Comparison of ENCODE assay signal across 1 cellular context in the genomic region with DNA sequence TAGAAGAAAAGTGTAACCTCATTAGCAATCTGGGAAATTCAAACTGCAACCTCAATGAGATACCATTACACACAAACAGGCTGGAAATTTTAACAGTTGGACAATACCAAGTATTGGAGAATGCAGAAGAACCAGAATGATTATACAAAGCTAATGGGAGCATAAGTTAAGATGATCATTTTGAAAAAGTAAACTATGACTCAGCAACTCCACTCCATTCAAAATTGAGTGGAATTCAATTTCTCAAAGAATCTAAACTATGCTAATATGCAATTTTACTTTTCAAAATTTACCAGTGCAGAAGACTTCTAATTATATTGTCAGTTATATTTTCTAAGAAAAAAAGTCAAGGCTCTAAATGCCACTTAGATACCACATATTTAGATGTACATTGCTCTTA.
TF ChIP-seq lines count a peak whose summit lies in the region.

No MANE protein-coding gene starts in this region.

TF ChIP-seq in K562, 482 proteins besides CTCF, POLR2A, EP300 and RAD21 (continued from another document):
- TF ChIP-seq USF2 (CRISPR knock-in tag; IDR thresholded peaks at IDR 0.05) (no peak), KDM1A (IDR thresholded peaks at IDR 0.05) (no peak), ZNF174 (CRISPR knock-in tag; IDR thresholded peaks at IDR 0.05) (no peak), ZBTB26 (CRISPR knock-in tag; IDR thresholded peaks at IDR 0.05) (no peak), NR1H2 (CRISPR knock-in tag; IDR thresholded peaks at IDR 0.05) (no peak), MAFF (IDR thresholded peaks at IDR 0.05; ENCODE audit: low read length) (peak; percentile 59), SMARCC2 (IDR thresholded peaks at IDR 0.05; ENCODE audit: low read depth) (no peak), MAFG (tag; conservative IDR thresholded peaks at IDR 0.05) (peak; percentile 85), NFE2L1 (tag; IDR thresholded peaks at IDR 0.05; ENCODE audit: borderline replicate concordance, low read depth) (peak; percentile 65; the same call in 1 of the 2 replicates), SAFB2 (IDR thresholded peaks at IDR 0.05; ENCODE audit: borderline replicate concordance, low read depth, low read length, severe bottlenecking) (no peak), RHOXF2B (CRISPR knock-in tag; conservative IDR thresholded peaks at IDR 0.05) (no peak), FOXJ3 (CRISPR knock-in tag; IDR thresholded peaks at IDR 0.05) (no peak)
- TF ChIP-seq, protein P1, sequence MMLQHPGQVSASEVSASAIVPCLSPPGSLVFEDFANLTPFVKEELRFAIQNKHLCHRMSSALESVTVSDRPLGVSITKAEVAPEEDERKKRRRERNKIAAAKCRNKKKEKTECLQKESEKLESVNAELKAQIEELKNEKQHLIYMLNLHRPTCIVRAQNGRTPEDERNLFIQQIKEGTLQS (IDR thresholded peaks at IDR 0.05): no peak
- TF ChIP-seq, protein P1 (CRISPR knock-in tag; conservative IDR thresholded peaks at IDR 0.05): no peak
- TF ChIP-seq, protein P2, sequence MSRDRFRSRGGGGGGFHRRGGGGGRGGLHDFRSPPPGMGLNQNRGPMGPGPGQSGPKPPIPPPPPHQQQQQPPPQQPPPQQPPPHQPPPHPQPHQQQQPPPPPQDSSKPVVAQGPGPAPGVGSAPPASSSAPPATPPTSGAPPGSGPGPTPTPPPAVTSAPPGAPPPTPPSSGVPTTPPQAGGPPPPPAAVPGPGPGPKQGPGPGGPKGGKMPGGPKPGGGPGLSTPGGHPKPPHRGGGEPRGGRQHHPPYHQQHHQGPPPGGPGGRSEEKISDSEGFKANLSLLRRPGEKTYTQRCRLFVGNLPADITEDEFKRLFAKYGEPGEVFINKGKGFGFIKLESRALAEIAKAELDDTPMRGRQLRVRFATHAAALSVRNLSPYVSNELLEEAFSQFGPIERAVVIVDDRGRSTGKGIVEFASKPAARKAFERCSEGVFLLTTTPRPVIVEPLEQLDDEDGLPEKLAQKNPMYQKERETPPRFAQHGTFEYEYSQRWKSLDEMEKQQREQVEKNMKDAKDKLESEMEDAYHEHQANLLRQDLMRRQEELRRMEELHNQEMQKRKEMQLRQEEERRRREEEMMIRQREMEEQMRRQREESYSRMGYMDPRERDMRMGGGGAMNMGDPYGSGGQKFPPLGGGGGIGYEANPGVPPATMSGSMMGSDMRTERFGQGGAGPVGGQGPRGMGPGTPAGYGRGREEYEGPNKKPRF (IDR thresholded peaks at IDR 0.05; ENCODE audit: low read depth, low read length): no peak
- TF ChIP-seq, protein P3, sequence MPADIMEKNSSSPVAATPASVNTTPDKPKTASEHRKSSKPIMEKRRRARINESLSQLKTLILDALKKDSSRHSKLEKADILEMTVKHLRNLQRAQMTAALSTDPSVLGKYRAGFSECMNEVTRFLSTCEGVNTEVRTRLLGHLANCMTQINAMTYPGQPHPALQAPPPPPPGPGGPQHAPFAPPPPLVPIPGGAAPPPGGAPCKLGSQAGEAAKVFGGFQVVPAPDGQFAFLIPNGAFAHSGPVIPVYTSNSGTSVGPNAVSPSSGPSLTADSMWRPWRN (IDR thresholded peaks at IDR 0.05; ENCODE audit: low read depth): no peak
TF ChIP-seq in K562: peak in this region for 8.
